In the genomic region with DNA sequence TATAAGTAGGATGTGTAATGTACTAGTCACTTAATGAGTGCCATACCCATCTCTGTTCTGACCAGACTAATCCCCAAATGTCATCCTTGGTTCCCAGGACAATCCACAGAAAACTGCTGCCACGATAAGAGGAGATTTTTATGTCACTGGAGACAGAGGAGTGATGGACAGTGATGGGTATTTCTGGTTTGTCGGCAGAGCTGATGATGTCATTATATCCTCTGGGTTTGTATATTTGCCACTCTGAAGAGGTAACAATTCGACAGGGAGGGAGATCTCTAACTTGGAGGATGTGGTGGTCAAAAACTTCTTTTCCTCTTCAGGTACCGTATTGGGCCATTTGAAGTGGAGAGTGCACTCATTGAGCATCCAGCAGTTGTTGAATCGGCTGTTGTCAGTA, we compare ENCODE assay signal across 9 cellular contexts. TPM values are rescaled to one million over a fixed set of nuclear protein-coding genes. Genes with fewer than 3 reads are reported as not detected.
"Had no signal": no experiment of that assay in that cellular context is flagged by ENCODE, and none has a peak within 500 bp of the region (broad histone marks: within the 10 kb centered on the region; RNA-seq: fewer than 3 reads in every experiment).

No MANE protein-coding gene starts in this region.

- H3K4me2 ChIP-seq: KMS-11 had no signal

- DNase-seq: IMR-90, KBM-7, KG1 had no signal

- H3K27ac ChIP-seq: HL-60, KMS-11 had no signal

- FAIRE-seq: HTR-8/SVneo had no signal

- H3K4me3 Mint-ChIP-seq: IgD-negative memory B cell had no signal

- H3K4me1 Mint-ChIP-seq: IgD-negative memory B cell had no signal

- H3K27ac Mint-ChIP-seq: IgD-negative memory B cell had no signal

- H3K9me3 Mint-ChIP-seq: IgD-negative memory B cell had no signal

- H3K9ac ChIP-seq: KMS-11 had no signal

RNA-seq across cellular contexts. Expression of gene ACSM4, which starts 20.3 kb away (rescaled TPM):
- total RNA-seq: HT-29, HT1080, IMR-90 had no signal
- polyA plus RNA-seq: IgD-negative memory B cell, IMR-90 had no signal
